In the genomic region with DNA sequence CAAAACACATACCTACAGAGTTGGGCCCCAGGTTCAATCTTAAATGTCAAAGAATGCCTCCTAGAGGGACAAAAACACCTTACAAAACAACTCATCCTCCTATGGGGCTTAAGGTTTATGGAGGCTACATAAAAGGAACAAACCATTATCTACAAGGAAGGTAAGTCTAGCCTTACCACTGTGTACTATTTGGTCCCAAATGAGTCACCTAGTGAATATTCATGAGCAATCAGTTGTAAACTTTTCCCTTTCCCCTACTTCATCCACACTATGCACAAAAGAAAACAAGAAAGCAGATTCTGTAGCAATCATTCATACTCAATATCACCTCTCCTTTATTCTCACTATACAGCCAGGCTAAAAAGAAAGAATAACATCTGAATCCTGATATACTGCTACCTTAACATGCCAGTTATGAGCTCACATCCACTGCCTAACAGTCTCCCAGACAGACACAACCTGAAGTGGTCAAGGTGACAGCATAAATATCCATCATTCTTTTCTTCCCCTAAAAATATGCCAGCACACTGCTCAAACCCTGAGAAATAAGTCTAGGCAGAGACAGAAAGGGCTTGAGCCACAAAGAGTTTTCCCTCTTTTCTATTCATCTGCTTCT, we compare ENCODE assay signal across 10 cellular contexts. TPM values are rescaled to one million over a fixed set of nuclear protein-coding genes. Genes with fewer than 3 reads are reported as not detected.
DNase-seq lines count a peak whose midpoint lies in the region; ATAC-seq and TF ChIP-seq lines count a peak whose summit lies in the region.
"Had no signal": no experiment of that assay in that cellular context is flagged by ENCODE, and none has a peak within 500 bp of the region (broad histone marks: within the 10 kb centered on the region; RNA-seq: fewer than 3 reads in every experiment).

No MANE protein-coding gene starts in this region.

- no peaks in the 10 kb centered on the region for H3K9me3 Mint-ChIP-seq in activated CD8-positive, alpha-beta memory T cell treated with anti-CD3 and anti-CD28 coated beads, Interleukin-2, amount 10 ng/mL, durations not matched to agents 7 days and 5 days (ENCODE audit: low read depth)
- H3K9me3 Mint-ChIP-seq in activated T-helper 2 cell treated with anti-CD3 and anti-CD28 coated beads, Interferon-gamma antibody, Interleukin-2, Interleukin-4, amounts not matched to agents 10 μg/mL and 5 μg/mL and 100 μg/mL, durations not matched to agents 14 hours and 24 hours and 36 hours, result no peaks in the 10 kb centered on the region

- no peak overlapping the region for H3K27ac ChIP-seq in SK-N-SH (ENCODE audit: low read depth in 2 of 2, low read length in 1 of 2)
- H3K27ac ChIP-seq: body of pancreas, SK-N-MC had no signal

- no peak overlapping the region for H2AFZ ChIP-seq in SK-N-SH (ENCODE audit: low read depth)

- peak overlapping the region; percentile 16 for H3K4me2 ChIP-seq in skeletal muscle satellite cell (ENCODE audit: low read length)
- no peak overlapping the region for H3K4me2 ChIP-seq in SK-N-SH

- peaks cover 41% of the 10 kb centered on the region for H3K36me3 Mint-ChIP-seq in activated CD8-positive, alpha-beta memory T cell treated with anti-CD3 and anti-CD28 coated beads, Interleukin-2, amount 10 ng/mL, durations not matched to agents 7 days and 5 days
- peaks cover 70% of the 10 kb centered on the region for H3K36me3 Mint-ChIP-seq in activated T-helper 2 cell treated with anti-CD3 and anti-CD28 coated beads, Interferon-gamma antibody, Interleukin-2, Interleukin-4, amounts not matched to agents 10 μg/mL and 5 μg/mL and 100 μg/mL, durations not matched to agents 14 hours and 24 hours and 36 hours (ENCODE audit: low read depth)

- H3K27ac Mint-ChIP-seq in activated CD8-positive, alpha-beta memory T cell treated with anti-CD3 and anti-CD28 coated beads, Interleukin-2, amount 10 ng/mL, durations not matched to agents 7 days and 5 days, result peak overlapping the region; percentile 34
- peak overlapping the region; percentile 53 for H3K27ac Mint-ChIP-seq in activated T-helper 2 cell treated with anti-CD3 and anti-CD28 coated beads, Interferon-gamma antibody, Interleukin-2, Interleukin-4, amounts not matched to agents 10 μg/mL and 5 μg/mL and 100 μg/mL, durations not matched to agents 14 hours and 24 hours and 36 hours

- H3K9ac ChIP-seq in skeletal muscle satellite cell (ENCODE audit: low read depth, low read length) (no peak overlapping the region), SK-N-SH (no peak overlapping the region)

- H3K9me2 ChIP-seq in SK-N-SH, result no peaks in the 10 kb centered on the region

- no peaks in the 10 kb centered on the region for H3K36me3 ChIP-seq in skeletal muscle satellite cell (ENCODE audit: insufficient read depth, low read length)
- H3K36me3 ChIP-seq in SK-N-SH (replicated peaks in 1 of 2; ENCODE audit: control insufficient read depth in 1 of 2, insufficient read depth in 2 of 2, low read length in 1 of 2), result peaks cover 5 to 21% of the 10 kb centered on the region in 2 experiments

- H3K9me3 ChIP-seq in skeletal muscle satellite cell (replicated peaks; ENCODE audit: low read length) (no peaks in the 10 kb centered on the region), SK-N-SH (no peaks in the 10 kb centered on the region)
- H3K9me3 ChIP-seq: body of pancreas had no signal

- H3K4me1 ChIP-seq in skeletal muscle satellite cell (ENCODE audit: control insufficient read depth, insufficient read depth, low read length) (peaks cover 10% of the 10 kb centered on the region), SK-N-SH (ENCODE audit: control insufficient read depth in 1 of 2, insufficient read depth in 2 of 2, low read depth in 1 of 2, low read length in 1 of 2) (peaks cover 0 to 3% of the 10 kb centered on the region in 2 experiments; a peak in 1 of 4 replicates)

- POLR2A ChIA-PET in SK-N-SH (lab: Yijun Ruan, JAX), result no interaction called here

- intact Hi-C loops in activated T-helper 2 cell treated with anti-CD3 and anti-CD28 coated beads, Interferon-gamma antibody, Interleukin-2, Interleukin-4, amounts not matched to agents 10 μg/mL and 5 μg/mL and 100 μg/mL, durations not matched to agents 14 hours and 24 hours and 36 hours (cut with micrococcal nuclease), result no loop called here

- peak; percentile 47 for ATAC-seq in activated CD8-positive, alpha-beta memory T cell treated with anti-CD3 and anti-CD28 coated beads, Interleukin-2, amount 10 ng/mL, durations not matched to agents 7 days and 5 days
- ATAC-seq in HG02763 (IDR thresholded peaks at IDR 0.05; ENCODE audit: unreplicated experiment), result peak; percentile 64
- ATAC-seq: body of pancreas had no signal

- H3K27me3 Mint-ChIP-seq in activated CD8-positive, alpha-beta memory T cell treated with anti-CD3 and anti-CD28 coated beads, Interleukin-2, amount 10 ng/mL, durations not matched to agents 7 days and 5 days, result no peaks in the 10 kb centered on the region
- H3K27me3 Mint-ChIP-seq in activated T-helper 2 cell treated with anti-CD3 and anti-CD28 coated beads, Interferon-gamma antibody, Interleukin-2, Interleukin-4, amounts not matched to agents 10 μg/mL and 5 μg/mL and 100 μg/mL, durations not matched to agents 14 hours and 24 hours and 36 hours (ENCODE audit: low read depth), result no peaks in the 10 kb centered on the region

- H4K20me1 ChIP-seq in SK-N-SH (ENCODE audit: insufficient read depth), result no peaks in the 10 kb centered on the region

- H3K4me3 ChIP-seq in skeletal muscle satellite cell (ENCODE audit: low read length) (no peak overlapping the region), SK-N-SH (ENCODE audit: low read depth in 2 of 2, low read length in 1 of 2) (no peak overlapping the region)
- H3K4me3 ChIP-seq: body of pancreas, SK-N-MC had no signal

- H3K27me3 ChIP-seq in skeletal muscle satellite cell (ENCODE audit: control insufficient read depth, insufficient read depth, low read length) (no peaks in the 10 kb centered on the region), SK-N-SH (ENCODE audit: insufficient read depth) (no peaks in the 10 kb centered on the region)
- H3K27me3 ChIP-seq: body of pancreas had no signal

- no peak overlapping the region for H3K4me3 Mint-ChIP-seq in activated CD8-positive, alpha-beta memory T cell treated with anti-CD3 and anti-CD28 coated beads, Interleukin-2, amount 10 ng/mL, durations not matched to agents 7 days and 5 days
- peak overlapping the region; percentile 39 for H3K4me3 Mint-ChIP-seq in activated T-helper 2 cell treated with anti-CD3 and anti-CD28 coated beads, Interferon-gamma antibody, Interleukin-2, Interleukin-4, amounts not matched to agents 10 μg/mL and 5 μg/mL and 100 μg/mL, durations not matched to agents 14 hours and 24 hours and 36 hours (ENCODE audit: low read depth)

- no peak for DNase-seq in activated CD8-positive, alpha-beta memory T cell treated with anti-CD3 and anti-CD28 coated beads, Interleukin-2, amount 10 ng/mL, durations not matched to agents 7 days and 5 days
- DNase-seq in activated CD8-positive, alpha-beta memory T cell treated with anti-CD3 and anti-CD28 coated beads, Interleukin-2, amount 50 U/mL, for 48 hours, result no peak
- DNase-seq in activated T-helper 2 cell treated with anti-CD3 and anti-CD28 coated beads, Interferon-gamma antibody, Interleukin-2, Interleukin-4, amounts not matched to agents 10 μg/mL and 5 μg/mL and 100 μg/mL, durations not matched to agents 14 hours and 24 hours and 36 hours (ENCODE audit: low spot score), result no peak
- DNase-seq in GM10266 (ENCODE audit: extremely low spot score) (no peak), SK-N-SH (no peak)
- DNase-seq in stimulated activated CD4-positive, alpha-beta T cell treated with anti-CD3 and anti-CD28 coated beads, Interleukin-4, amount 100 ng/mL, for 1 hour, result no peak
- DNase-seq: body of pancreas had no signal

- H3K4me1 Mint-ChIP-seq in activated CD8-positive, alpha-beta memory T cell treated with anti-CD3 and anti-CD28 coated beads, Interleukin-2, amount 10 ng/mL, durations not matched to agents 7 days and 5 days, result peaks cover 69% of the 10 kb centered on the region
- H3K4me1 Mint-ChIP-seq in activated T-helper 2 cell treated with anti-CD3 and anti-CD28 coated beads, Interferon-gamma antibody, Interleukin-2, Interleukin-4, amounts not matched to agents 10 μg/mL and 5 μg/mL and 100 μg/mL, durations not matched to agents 14 hours and 24 hours and 36 hours (ENCODE audit: low read depth), result peaks cover 70% of the 10 kb centered on the region

- no peaks in the 10 kb centered on the region for H3F3A ChIP-seq in SK-N-SH (replicated peaks; ENCODE audit: insufficient read depth)

- TF ChIP-seq RAD21 in SK-N-SH (IDR thresholded peaks at IDR 0.05; ENCODE audit: low read length), result no peak

- TF ChIP-seq EP300 in SK-N-SH (IDR thresholded peaks at IDR 0.05; ENCODE audit: borderline replicate concordance in 1 of 2, low read depth in 1 of 2, low read length in 1 of 2), result no peak

- TF ChIP-seq CTCF in GM10266 (IDR thresholded peaks at IDR 0.05; ENCODE audit: control insufficient read depth, insufficient read depth, low read depth, missing control alignments) (no peak), SK-N-SH (IDR thresholded peaks at IDR 0.05) (no peak)

- CTCF ChIA-PET in activated CD8-positive, alpha-beta memory T cell treated with anti-CD3 and anti-CD28 coated beads, Interleukin-2, amount 10 ng/mL, durations not matched to agents 7 days and 5 days (lab: Charles Lee), result interaction anchor here (1.0 to 1.4 kb wide), 3 partner anchors 13 to 193 kb away, joined by 3 to 8 read pairs (median 7); a partner anchor contains a TSS
- CTCF ChIA-PET in SK-N-SH (lab: Yijun Ruan, JAX), result interaction anchor here (5.7 kb wide), 1 partner anchor 7 kb away, joined by 46 read pairs; no protein-coding TSS in a partner anchor

- H3K79me2 ChIP-seq in SK-N-SH (ENCODE audit: insufficient read depth), result peaks cover 25% of the 10 kb centered on the region

RNA-seq across cellular contexts. Expression of a gene that starts 6.2 kb away (rescaled TPM):
- total RNA-seq in activated CD8-positive, alpha-beta memory T cell treated with anti-CD3 and anti-CD28 coated beads, Interleukin-2, amount 10 ng/mL, durations not matched to agents 7 days and 5 days, result 10 to 100 TPM; 74.9 to 81.8 TPM
- 118 and 123 TPM in 2 replicates for total RNA-seq in activated T-helper 2 cell treated with anti-CD3 and anti-CD28 coated beads, Interferon-gamma antibody, Interleukin-2, Interleukin-4, amounts not matched to agents 10 μg/mL and 5 μg/mL and 100 μg/mL, durations not matched to agents 14 hours and 24 hours and 36 hours
- 22.5 and 26.6 TPM in 2 replicates for total RNA-seq in skeletal muscle satellite cell (2012; rRNA removed)
- polyA plus RNA-seq in SK-N-SH (2012; rRNA removed), result 11.7 and 14.9 TPM in 2 replicates
- polyA plus RNA-seq in SK-N-SH (2012; cell fraction: cytosol; rRNA removed), result 18.4 and 20.9 TPM in 2 replicates
- polyA plus RNA-seq in SK-N-SH (2012; cell fraction: nucleus; rRNA removed), result 6.4 and 12.6 TPM in 2 replicates

RNA-seq across cellular contexts. Expression of a gene that starts 40.2 kb away (rescaled TPM):
- 10 to 100 TPM; 21.1 to 27.3 TPM for total RNA-seq in activated CD8-positive, alpha-beta memory T cell treated with anti-CD3 and anti-CD28 coated beads, Interleukin-2, amount 10 ng/mL, durations not matched to agents 7 days and 5 days
- total RNA-seq in activated T-helper 2 cell treated with anti-CD3 and anti-CD28 coated beads, Interferon-gamma antibody, Interleukin-2, Interleukin-4, amounts not matched to agents 10 μg/mL and 5 μg/mL and 100 μg/mL, durations not matched to agents 14 hours and 24 hours and 36 hours, result 26.6 and 28.7 TPM in 2 replicates
- total RNA-seq in skeletal muscle satellite cell (2012; rRNA removed), result 15.7 and 18.0 TPM in 2 replicates
- polyA plus RNA-seq in SK-N-SH (2012; rRNA removed), result 6.5 and 9.5 TPM in 2 replicates
- 11.6 and 14.4 TPM in 2 replicates for polyA plus RNA-seq in SK-N-SH (2012; cell fraction: cytosol; rRNA removed)
- polyA plus RNA-seq in SK-N-SH (2012; cell fraction: nucleus; rRNA removed), result 2.3 and 6.3 TPM in 2 replicates
